1 cellular context compared by ENCODE assay signal in the genomic region with DNA sequence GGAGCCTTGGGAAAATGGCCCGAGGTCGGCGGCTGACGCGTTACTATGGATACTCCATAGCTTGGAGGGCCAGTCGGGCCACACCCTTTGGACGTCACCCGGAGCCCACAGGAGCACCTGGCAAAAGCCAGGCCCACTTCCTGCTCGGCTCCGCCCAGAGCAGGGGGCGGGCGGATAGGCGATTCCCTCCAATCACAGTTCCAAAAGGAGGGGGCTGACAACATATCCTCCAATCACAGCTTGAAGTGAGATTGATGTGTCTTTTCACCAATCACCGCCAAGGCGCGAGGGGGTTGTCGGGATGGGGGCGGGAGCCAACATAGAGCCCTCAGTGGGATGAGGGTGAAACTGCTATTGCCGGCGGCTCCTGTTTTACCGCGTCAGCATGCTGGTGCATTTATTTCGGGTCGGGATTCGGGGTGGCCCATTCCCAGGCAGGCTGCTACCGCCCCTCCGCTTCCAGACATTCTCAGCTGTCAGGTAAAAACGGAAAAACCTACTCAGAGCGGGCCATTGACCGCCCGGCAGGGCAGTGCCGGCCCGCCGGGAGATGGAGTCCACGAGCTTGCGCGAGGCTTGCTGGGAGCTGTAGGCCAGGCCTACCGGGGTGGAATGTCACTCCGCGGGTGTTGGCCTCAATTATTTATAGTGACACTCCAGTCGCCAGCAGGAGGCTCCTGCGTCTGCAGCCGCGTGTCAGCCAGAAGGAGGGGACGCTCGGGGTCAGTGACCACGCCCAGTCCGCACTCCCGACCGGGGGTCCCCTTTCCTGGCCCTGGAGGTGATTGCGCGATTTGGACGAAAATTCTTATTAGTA.
TF ChIP-seq lines count a peak whose summit lies in the region.

A gene (plus strand): TSS at position 320 of the 817 bp plus-strand sequence. CDS start 66 bp downstream, at position 386.

TF ChIP-seq in HepG2, 621 proteins besides CTCF, POLR2A, EP300 and RAD21 (continued from another document and continues in another):
- no peak for TF ChIP-seq FOXA1 (IDR thresholded peaks at IDR 0.05)
- TF ChIP-seq FOXA1 (CRISPR knock-in tag; IDR thresholded peaks at IDR 0.05) = 0 out of 2 replicates have a peak, but pooled peaks have one; percentile 13
- TF ChIP-seq ZBTB42 (CRISPR knock-in tag; IDR thresholded peaks at IDR 0.05) = no peak
- TF ChIP-seq EZH2 (conservative IDR thresholded peaks at IDR 0.05; ENCODE audit: low read depth, low read length) = no peak
- TF ChIP-seq XBP1 (CRISPR knock-in tag; IDR thresholded peaks at IDR 0.05) = no peak
- TF ChIP-seq, protein P1, sequence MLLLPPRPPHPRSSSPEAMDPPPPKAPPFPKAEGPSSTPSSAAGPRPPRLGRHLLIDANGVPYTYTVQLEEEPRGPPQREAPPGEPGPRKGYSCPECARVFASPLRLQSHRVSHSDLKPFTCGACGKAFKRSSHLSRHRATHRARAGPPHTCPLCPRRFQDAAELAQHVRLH (CRISPR knock-in tag; IDR thresholded peaks at IDR 0.05; ENCODE audit: borderline replicate concordance, low read depth) = peak; percentile 51; the same call in 1 of the 2 replicates
- no peak for TF ChIP-seq ZSCAN20 (CRISPR knock-in tag; IDR thresholded peaks at IDR 0.05; ENCODE audit: borderline replicate concordance)
- TF ChIP-seq CREB1 (IDR thresholded peaks at IDR 0.05) = peak; percentile 79
- peak; percentile 89 for TF ChIP-seq CREB1 (CRISPR knock-in tag; IDR thresholded peaks at IDR 0.05)
- TF ChIP-seq, protein P2, sequence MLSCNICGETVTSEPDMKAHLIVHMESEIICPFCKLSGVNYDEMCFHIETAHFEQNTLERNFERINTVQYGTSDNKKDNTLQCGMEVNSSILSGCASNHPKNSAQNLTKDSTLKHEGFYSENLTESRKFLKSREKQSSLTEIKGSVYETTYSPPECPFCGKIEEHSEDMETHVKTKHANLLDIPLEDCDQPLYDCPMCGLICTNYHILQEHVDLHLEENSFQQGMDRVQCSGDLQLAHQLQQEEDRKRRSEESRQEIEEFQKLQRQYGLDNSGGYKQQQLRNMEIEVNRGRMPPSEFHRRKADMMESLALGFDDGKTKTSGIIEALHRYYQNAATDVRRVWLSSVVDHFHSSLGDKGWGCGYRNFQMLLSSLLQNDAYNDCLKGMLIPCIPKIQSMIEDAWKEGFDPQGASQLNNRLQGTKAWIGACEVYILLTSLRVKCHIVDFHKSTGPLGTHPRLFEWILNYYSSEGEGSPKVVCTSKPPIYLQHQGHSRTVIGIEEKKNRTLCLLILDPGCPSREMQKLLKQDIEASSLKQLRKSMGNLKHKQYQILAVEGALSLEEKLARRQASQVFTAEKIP (CRISPR knock-in tag; IDR thresholded peaks at IDR 0.05; ENCODE audit: borderline replicate concordance) = no peak
- no peak for TF ChIP-seq HDAC6 (IDR thresholded peaks at IDR 0.05; ENCODE audit: low read depth, low read length)
- peak; percentile 50; the same call in 1 of the 2 replicates for TF ChIP-seq KLF12 (CRISPR knock-in tag; IDR thresholded peaks at IDR 0.05; ENCODE audit: borderline replicate concordance)
- peak; percentile 90 for TF ChIP-seq ZNF263 (CRISPR knock-in tag; IDR thresholded peaks at IDR 0.05)
- no peak for TF ChIP-seq NONO (IDR thresholded peaks at IDR 0.05)
- no peak; the same call in 1 of the 2 replicates for TF ChIP-seq NONO (CRISPR knock-in tag; conservative IDR thresholded peaks at IDR 0.05)
- TF ChIP-seq ZNF350 (CRISPR knock-in tag; IDR thresholded peaks at IDR 0.05; ENCODE audit: borderline replicate concordance, low read depth) = peak; percentile 88; the same call in 1 of the 2 replicates
- no peak for TF ChIP-seq ZKSCAN5 (CRISPR knock-in tag; IDR thresholded peaks at IDR 0.05)
- TF ChIP-seq FOSL2 (CRISPR knock-in tag; IDR thresholded peaks at IDR 0.05) = peak; percentile 43
- peak; percentile 48; the same call in 1 of the 2 replicates for TF ChIP-seq TAF1 (CRISPR knock-in tag; IDR thresholded peaks at IDR 0.05)
- peak; percentile 75; the same call in 1 of the 2 replicates for TF ChIP-seq AKAP8 (CRISPR knock-in tag; IDR thresholded peaks at IDR 0.05)
- TF ChIP-seq, protein P3, sequence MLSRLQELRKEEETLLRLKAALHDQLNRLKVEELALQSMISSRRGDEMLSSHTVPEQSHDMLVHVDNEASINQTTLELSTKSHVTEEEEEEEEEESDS (CRISPR knock-in tag; IDR thresholded peaks at IDR 0.05; ENCODE audit: borderline replicate concordance) = no peak
- peak; percentile 40; the same call in 1 of the 2 replicates for TF ChIP-seq RXRA (CRISPR knock-in tag; IDR thresholded peaks at IDR 0.05)
- no peak for TF ChIP-seq ZNF570 (CRISPR knock-in tag; IDR thresholded peaks at IDR 0.05; ENCODE audit: borderline replicate concordance)
- TF ChIP-seq, protein P4, sequence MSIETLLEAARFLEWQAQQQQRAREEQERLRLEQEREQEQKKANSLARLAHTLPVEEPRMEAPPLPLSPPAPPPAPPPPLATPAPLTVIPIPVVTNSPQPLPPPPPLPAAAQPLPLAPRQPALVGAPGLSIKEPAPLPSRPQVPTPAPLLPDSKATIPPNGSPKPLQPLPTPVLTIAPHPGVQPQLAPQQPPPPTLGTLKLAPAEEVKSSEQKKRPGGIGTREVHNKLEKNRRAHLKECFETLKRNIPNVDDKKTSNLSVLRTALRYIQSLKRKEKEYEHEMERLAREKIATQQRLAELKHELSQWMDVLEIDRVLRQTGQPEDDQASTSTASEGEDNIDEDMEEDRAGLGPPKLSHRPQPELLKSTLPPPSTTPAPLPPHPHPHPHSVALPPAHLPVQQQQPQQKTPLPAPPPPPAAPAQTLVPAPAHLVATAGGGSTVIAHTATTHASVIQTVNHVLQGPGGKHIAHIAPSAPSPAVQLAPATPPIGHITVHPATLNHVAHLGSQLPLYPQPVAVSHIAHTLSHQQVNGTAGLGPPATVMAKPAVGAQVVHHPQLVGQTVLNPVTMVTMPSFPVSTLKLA (IDR thresholded peaks at IDR 0.05) = no peak; the same call in 1 of the 2 replicates
- no peak for TF ChIP-seq ZNF563 (CRISPR knock-in tag; IDR thresholded peaks at IDR 0.05)
- TF ChIP-seq, protein P5, sequence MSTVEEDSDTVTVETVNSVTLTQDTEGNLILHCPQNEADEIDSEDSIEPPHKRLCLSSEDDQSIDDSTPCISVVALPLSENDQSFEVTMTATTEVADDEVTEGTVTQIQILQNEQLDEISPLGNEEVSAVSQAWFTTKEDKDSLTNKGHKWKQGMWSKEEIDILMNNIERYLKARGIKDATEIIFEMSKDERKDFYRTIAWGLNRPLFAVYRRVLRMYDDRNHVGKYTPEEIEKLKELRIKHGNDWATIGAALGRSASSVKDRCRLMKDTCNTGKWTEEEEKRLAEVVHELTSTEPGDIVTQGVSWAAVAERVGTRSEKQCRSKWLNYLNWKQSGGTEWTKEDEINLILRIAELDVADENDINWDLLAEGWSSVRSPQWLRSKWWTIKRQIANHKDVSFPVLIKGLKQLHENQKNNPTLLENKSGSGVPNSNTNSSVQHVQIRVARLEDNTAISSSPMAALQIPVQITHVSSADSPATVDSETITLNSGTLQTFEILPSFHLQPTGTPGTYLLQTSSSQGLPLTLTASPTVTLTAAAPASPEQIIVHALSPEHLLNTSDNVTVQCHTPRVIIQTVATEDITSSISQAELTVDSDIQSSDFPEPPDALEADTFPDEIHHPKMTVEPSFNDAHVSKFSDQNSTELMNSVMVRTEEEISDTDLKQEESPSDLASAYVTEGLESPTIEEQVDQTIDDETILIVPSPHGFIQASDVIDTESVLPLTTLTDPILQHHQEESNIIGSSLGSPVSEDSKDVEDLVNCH (CRISPR knock-in tag; IDR thresholded peaks at IDR 0.05) = no peak
- no peak for TF ChIP-seq ARHGAP35 (CRISPR knock-in tag; IDR thresholded peaks at IDR 0.05; ENCODE audit: borderline replicate concordance)
- TF ChIP-seq KDM4B (CRISPR knock-in tag; IDR thresholded peaks at IDR 0.05) = 0 out of 2 replicates have a peak, but pooled peaks have one; percentile 15
- TF ChIP-seq, protein P6, sequence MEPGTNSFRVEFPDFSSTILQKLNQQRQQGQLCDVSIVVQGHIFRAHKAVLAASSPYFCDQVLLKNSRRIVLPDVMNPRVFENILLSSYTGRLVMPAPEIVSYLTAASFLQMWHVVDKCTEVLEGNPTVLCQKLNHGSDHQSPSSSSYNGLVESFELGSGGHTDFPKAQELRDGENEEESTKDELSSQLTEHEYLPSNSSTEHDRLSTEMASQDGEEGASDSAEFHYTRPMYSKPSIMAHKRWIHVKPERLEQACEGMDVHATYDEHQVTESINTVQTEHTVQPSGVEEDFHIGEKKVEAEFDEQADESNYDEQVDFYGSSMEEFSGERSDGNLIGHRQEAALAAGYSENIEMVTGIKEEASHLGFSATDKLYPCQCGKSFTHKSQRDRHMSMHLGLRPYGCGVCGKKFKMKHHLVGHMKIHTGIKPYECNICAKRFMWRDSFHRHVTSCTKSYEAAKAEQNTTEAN (CRISPR knock-in tag; conservative IDR thresholded peaks at IDR 0.05) = no peak
- TF ChIP-seq, protein P7, sequence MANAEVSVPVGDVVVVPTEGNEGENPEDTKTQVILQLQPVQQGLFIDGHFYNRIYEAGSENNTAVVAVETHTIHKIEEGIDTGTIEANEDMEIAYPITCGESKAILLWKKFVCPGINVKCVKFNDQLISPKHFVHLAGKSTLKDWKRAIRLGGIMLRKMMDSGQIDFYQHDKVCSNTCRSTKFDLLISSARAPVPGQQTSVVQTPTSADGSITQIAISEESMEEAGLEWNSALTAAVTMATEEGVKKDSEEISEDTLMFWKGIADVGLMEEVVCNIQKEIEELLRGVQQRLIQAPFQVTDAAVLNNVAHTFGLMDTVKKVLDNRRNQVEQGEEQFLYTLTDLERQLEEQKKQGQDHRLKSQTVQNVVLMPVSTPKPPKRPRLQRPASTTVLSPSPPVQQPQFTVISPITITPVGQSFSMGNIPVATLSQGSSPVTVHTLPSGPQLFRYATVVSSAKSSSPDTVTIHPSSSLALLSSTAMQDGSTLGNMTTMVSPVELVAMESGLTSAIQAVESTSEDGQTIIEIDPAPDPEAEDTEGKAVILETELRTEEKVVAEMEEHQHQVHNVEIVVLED (CRISPR knock-in tag; IDR thresholded peaks at IDR 0.05; ENCODE audit: borderline replicate concordance) = peak; percentile 67; the same call in 1 of the 2 replicates
- TF ChIP-seq MEF2D (CRISPR knock-in tag; IDR thresholded peaks at IDR 0.05) = peak; percentile 59; the same call in 1 of the 2 replicates
- TF ChIP-seq, protein P8, sequence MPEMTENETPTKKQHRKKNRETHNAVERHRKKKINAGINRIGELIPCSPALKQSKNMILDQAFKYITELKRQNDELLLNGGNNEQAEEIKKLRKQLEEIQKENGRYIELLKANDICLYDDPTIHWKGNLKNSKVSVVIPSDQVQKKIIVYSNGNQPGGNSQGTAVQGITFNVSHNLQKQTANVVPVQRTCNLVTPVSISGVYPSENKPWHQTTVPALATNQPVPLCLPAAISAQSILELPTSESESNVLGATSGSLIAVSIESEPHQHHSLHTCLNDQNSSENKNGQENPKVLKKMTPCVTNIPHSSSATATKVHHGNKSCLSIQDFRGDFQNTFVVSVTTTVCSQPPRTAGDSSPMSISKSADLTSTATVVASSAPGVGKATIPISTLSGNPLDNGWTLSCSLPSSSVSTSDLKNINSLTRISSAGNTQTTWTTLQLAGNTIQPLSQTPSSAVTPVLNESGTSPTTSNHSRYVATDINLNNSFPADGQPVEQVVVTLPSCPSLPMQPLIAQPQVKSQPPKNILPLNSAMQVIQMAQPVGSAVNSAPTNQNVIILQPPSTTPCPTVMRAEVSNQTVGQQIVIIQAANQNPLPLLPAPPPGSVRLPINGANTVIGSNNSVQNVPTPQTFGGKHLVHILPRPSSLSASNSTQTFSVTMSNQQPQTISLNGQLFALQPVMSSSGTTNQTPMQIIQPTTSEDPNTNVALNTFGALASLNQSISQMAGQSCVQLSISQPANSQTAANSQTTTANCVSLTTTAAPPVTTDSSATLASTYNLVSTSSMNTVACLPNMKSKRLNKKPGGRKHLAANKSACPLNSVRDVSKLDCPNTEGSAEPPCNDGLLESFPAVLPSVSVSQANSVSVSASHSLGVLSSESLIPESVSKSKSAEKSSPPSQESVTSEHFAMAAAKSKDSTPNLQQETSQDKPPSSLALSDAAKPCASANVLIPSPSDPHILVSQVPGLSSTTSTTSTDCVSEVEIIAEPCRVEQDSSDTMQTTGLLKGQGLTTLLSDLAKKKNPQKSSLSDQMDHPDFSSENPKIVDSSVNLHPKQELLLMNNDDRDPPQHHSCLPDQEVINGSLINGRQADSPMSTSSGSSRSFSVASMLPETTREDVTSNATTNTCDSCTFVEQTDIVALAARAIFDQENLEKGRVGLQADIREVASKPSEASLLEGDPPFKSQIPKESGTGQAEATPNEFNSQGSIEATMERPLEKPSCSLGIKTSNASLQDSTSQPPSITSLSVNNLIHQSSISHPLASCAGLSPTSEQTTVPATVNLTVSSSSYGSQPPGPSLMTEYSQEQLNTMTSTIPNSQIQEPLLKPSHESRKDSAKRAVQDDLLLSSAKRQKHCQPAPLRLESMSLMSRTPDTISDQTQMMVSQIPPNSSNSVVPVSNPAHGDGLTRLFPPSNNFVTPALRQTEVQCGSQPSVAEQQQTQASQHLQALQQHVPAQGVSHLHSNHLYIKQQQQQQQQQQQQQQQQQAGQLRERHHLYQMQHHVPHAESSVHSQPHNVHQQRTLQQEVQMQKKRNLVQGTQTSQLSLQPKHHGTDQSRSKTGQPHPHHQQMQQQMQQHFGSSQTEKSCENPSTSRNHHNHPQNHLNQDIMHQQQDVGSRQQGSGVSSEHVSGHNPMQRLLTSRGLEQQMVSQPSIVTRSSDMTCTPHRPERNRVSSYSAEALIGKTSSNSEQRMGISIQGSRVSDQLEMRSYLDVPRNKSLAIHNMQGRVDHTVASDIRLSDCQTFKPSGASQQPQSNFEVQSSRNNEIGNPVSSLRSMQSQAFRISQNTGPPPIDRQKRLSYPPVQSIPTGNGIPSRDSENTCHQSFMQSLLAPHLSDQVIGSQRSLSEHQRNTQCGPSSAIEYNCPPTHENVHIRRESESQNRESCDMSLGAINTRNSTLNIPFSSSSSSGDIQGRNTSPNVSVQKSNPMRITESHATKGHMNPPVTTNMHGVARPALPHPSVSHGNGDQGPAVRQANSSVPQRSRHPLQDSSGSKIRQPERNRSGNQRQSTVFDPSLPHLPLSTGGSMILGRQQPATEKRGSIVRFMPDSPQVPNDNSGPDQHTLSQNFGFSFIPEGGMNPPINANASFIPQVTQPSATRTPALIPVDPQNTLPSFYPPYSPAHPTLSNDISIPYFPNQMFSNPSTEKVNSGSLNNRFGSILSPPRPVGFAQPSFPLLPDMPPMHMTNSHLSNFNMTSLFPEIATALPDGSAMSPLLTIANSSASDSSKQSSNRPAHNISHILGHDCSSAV (CRISPR knock-in tag; IDR thresholded peaks at IDR 0.05; ENCODE audit: borderline replicate concordance) = no peak
- TF ChIP-seq ELF4 (CRISPR knock-in tag; IDR thresholded peaks at IDR 0.05; ENCODE audit: borderline replicate concordance) = 0 out of 2 replicates have a peak, but pooled peaks have one; percentile 43
- 0 out of 2 replicates have a peak, but pooled peaks have one; percentile 28 for TF ChIP-seq ZNF839 (CRISPR knock-in tag; IDR thresholded peaks at IDR 0.05; ENCODE audit: borderline replicate concordance)
- no peak for TF ChIP-seq ZFP36 (IDR thresholded peaks at IDR 0.05; ENCODE audit: borderline replicate concordance, low read depth, low read length, partially characterized antibody)
- TF ChIP-seq ZFP1 (CRISPR knock-in tag; IDR thresholded peaks at IDR 0.05) = no peak
- no peak for TF ChIP-seq CCDC6 (CRISPR knock-in tag; IDR thresholded peaks at IDR 0.05)
- TF ChIP-seq MAZ (IDR thresholded peaks at IDR 0.05; ENCODE audit: borderline replicate concordance, low read depth, low read length) = peak; percentile 67; the same call in 1 of the 2 replicates
- peak; percentile 45; the same call in 1 of the 2 replicates for TF ChIP-seq MAZ (CRISPR knock-in tag; IDR thresholded peaks at IDR 0.05; ENCODE audit: low read depth)
- TF ChIP-seq RFX1 (IDR thresholded peaks at IDR 0.05) = peak; percentile 79
- 0 out of 2 replicates have a peak, but pooled peaks have one; percentile 52 for TF ChIP-seq SALL2 (CRISPR knock-in tag; IDR thresholded peaks at IDR 0.05)
- 0 out of 2 replicates have a peak, but pooled peaks have one; percentile 23 for TF ChIP-seq FOXO1 (CRISPR knock-in tag; IDR thresholded peaks at IDR 0.05)
